In the genomic region with DNA sequence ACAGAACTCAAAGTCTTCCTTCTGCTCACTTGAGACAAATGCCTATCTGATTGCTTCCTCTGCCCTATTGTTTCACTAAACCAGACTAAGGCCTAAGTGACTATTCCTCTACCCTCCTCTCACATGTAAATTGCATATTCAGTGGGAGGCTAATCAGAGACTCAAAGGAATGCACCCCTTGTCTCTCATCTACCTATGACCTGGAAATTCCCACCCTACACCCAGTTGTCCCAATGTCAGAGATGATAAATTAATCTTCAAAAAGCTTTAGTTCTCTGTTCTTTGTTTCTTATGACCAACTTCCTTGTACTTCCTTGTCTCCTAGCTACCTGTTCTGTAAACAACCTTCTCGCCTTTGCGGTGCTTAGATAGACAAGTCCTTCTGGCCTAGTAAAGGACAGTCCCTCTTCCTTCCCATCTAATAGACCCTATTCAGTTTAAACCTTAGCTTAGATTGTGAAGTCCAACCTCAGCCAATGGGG, we compare ENCODE assay signal across 1 cellular context.
TF ChIP-seq lines count a peak whose summit lies in the region.

No MANE protein-coding gene starts in this region.

TF ChIP-seq in GM23338, 12 proteins besides CTCF, POLR2A, EP300 and RAD21 (continued from another document):
- TF ChIP-seq ZNF462 (CRISPR knock-in tag; IDR thresholded peaks at IDR 0.05) (no peak), JUNB (IDR thresholded peaks at IDR 0.05; ENCODE audit: unreplicated experiment) (no peak), EZH2 (IDR thresholded peaks at IDR 0.05; ENCODE audit: low read depth, unreplicated experiment) (no peak), EZH2phosphoT487 (IDR thresholded peaks at IDR 0.05; ENCODE audit: unreplicated experiment) (no peak), ZNF114 (CRISPR knock-in tag; IDR thresholded peaks at IDR 0.05) (no peak), ZNF331 (CRISPR knock-in tag; IDR thresholded peaks at IDR 0.05; ENCODE audit: low read depth) (no peak), CREB1 (CRISPR knock-in tag; IDR thresholded peaks at IDR 0.05; ENCODE audit: low read depth) (no peak), NANOG (IDR thresholded peaks at IDR 0.05; ENCODE audit: borderline replicate concordance) (no peak), STAT1 (IDR thresholded peaks at IDR 0.05; ENCODE audit: unreplicated experiment) (no peak)
- TF ChIP-seq, protein P1, sequence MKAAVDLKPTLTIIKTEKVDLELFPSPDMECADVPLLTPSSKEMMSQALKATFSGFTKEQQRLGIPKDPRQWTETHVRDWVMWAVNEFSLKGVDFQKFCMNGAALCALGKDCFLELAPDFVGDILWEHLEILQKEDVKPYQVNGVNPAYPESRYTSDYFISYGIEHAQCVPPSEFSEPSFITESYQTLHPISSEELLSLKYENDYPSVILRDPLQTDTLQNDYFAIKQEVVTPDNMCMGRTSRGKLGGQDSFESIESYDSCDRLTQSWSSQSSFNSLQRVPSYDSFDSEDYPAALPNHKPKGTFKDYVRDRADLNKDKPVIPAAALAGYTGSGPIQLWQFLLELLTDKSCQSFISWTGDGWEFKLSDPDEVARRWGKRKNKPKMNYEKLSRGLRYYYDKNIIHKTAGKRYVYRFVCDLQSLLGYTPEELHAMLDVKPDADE (IDR thresholded peaks at IDR 0.05): no peak
